8 cellular contexts compared by ENCODE assay signal in genomic region chr12:6277982-6278438, GRCh38. TPM values are rescaled to one million over a fixed set of nuclear protein-coding genes. Genes with fewer than 3 reads are reported as not detected.
DNase-seq lines count a peak whose midpoint lies in the region; ATAC-seq and TF ChIP-seq lines count a peak whose summit lies in the region.

No MANE protein-coding gene starts in this region.

- H3K36me3 ChIP-seq in BLaER1 = no peaks in the 10 kb centered on the region
- no peaks in the 10 kb centered on the region for H3K36me3 ChIP-seq in PC-9 (ENCODE audit: low read depth)
- H3K36me3 ChIP-seq in muscle layer of colon (ENCODE audit: insufficient read depth, low read length) = no peaks in the 10 kb centered on the region
- no peaks in the 10 kb centered on the region for H3K36me3 ChIP-seq in thymus (ENCODE audit: control insufficient read depth, insufficient read depth)

- 64% methylated on average over 15 of the region's 15 CpGs for WGBS in thymus

- H3K4me3 Mint-ChIP-seq in chondrocyte (ENCODE audit: unreplicated experiment) = peak overlapping the region; percentile 60

- TSS peak; percentile 67 for BruUV-seq in PC-9 (replicated peaks; lab: Mats Ljungman, UMichigan)

- ATAC-seq in GM21529 (IDR thresholded peaks at IDR 0.05; ENCODE audit: unreplicated experiment) = peak; percentile 29

- no peaks in the 10 kb centered on the region for H3K27me3 Mint-ChIP-seq in chondrocyte (ENCODE audit: low read depth)

- no peaks in the 10 kb centered on the region for H3K36me3 Mint-ChIP-seq in chondrocyte (ENCODE audit: low read depth)

- H3K27me3 ChIP-seq in BLaER1 = no peaks in the 10 kb centered on the region
- no peaks in the 10 kb centered on the region for H3K27me3 ChIP-seq in PC-9 (ENCODE audit: insufficient read depth, low read depth)
- H3K27me3 ChIP-seq in muscle layer of colon (ENCODE audit: control insufficient read depth in 1 of 2, insufficient read depth in 2 of 2, low read length in 2 of 2) = no peaks in the 10 kb centered on the region
- peaks cover 12% of the 10 kb centered on the region for H3K27me3 ChIP-seq in thymus (ENCODE audit: control insufficient read depth, insufficient read depth)

- H3K9me3 Mint-ChIP-seq in chondrocyte (ENCODE audit: low read depth) = no peaks in the 10 kb centered on the region

- H3K4me2 ChIP-seq in BLaER1 (peak overlapping the region; percentile 96), PC-9 (peak overlapping the region; percentile 96)

- intact Hi-C loops in PC-9 (cut with micrococcal nuclease; ENCODE audit: unreplicated experiment) = loop anchor here (1.0 to 10.0 kb wide), 6 partner anchors 62 to 1953 kb away; partner anchors contain the start of gene TIGAR

- H3K4me1 Mint-ChIP-seq in chondrocyte (ENCODE audit: low read depth) = peaks cover 35% of the 10 kb centered on the region

- POLR2A ChIA-PET in PC-9 (lab: Charles Lee; ENCODE audit: unreplicated experiment) = interaction anchor here (0.7 to 1.8 kb wide), 5 partner anchors 17 to 213 kb away, joined by 4 to 13 read pairs (median 9); no protein-coding TSS in a partner anchor

- peaks cover 61% of the 10 kb centered on the region for H3F3A ChIP-seq in PC-9 (ENCODE audit: insufficient read depth, low read depth)

- peaks cover 60% of the 10 kb centered on the region for H3K4me1 ChIP-seq in BLaER1
- peaks cover 85% of the 10 kb centered on the region for H3K4me1 ChIP-seq in PC-9 (replicated peaks; ENCODE audit: insufficient read depth)
- H3K4me1 ChIP-seq in muscle layer of colon (ENCODE audit: insufficient read depth, low read length) = peaks cover 40% of the 10 kb centered on the region
- H3K4me1 ChIP-seq in thymus (ENCODE audit: control insufficient read depth, insufficient read depth, low read length) = peaks cover 2% of the 10 kb centered on the region

- H3K9me3 ChIP-seq in BLaER1 (no peaks in the 10 kb centered on the region), PC-9 (ENCODE audit: insufficient read depth, low read depth) (no peaks in the 10 kb centered on the region), muscle layer of colon (ENCODE audit: low read length) (no peaks in the 10 kb centered on the region), thymus (ENCODE audit: control insufficient read depth) (no peaks in the 10 kb centered on the region)

- no peaks in the 10 kb centered on the region for H3K9me2 ChIP-seq in PC-9 (ENCODE audit: insufficient read depth)

- H3K27ac ChIP-seq in BLaER1 (peak overlapping the region; percentile 79), PC-9 (peak overlapping the region; percentile 97), muscle layer of colon (ENCODE audit: low read depth, low read length) (peak overlapping the region; percentile 81), thymus (ENCODE audit: low read depth) (peak overlapping the region; percentile 82)

- H3K4me3 ChIP-seq in BLaER1 (peak overlapping the region; percentile 70), PC-9 (peak overlapping the region; percentile 70), muscle layer of colon (ENCODE audit: low read depth in 1 of 2, low read length in 2 of 2) (peak overlapping the region; percentile 59 to 62), thymus (ENCODE audit: low read length) (peak overlapping the region; percentile 63)

- H3K79me2 ChIP-seq in PC-9 (ENCODE audit: low read depth) = no peaks in the 10 kb centered on the region

- TF ChIP-seq CTCF in PC-9 (conservative IDR thresholded peaks at IDR 0.05) (no peak), chondrocyte (IDR thresholded peaks at IDR 0.05) (no peak)

- H3K9ac ChIP-seq in BLaER1 = peak overlapping the region; percentile 78
- H3K9ac ChIP-seq in muscle layer of colon (ENCODE audit: low read length) = peak overlapping the region; percentile 74

- peak; percentile 76 to 87 for DNase-seq in PC-9
- DNase-seq in chondrocyte (ENCODE audit: low spot score) = no peak
- DNase-seq in NCI-H2171 treated with DMSO at 0.1 percent for 48 hours (lab: John Stamatoyannopoulos, UW) = no peak
- no peak for DNase-seq in T-helper 9 cell

- peak overlapping the region; percentile 57 for H3K27ac Mint-ChIP-seq in chondrocyte (ENCODE audit: unreplicated experiment)

- H2AFZ ChIP-seq in PC-9 = peak overlapping the region; percentile 66

- CTCF ChIA-PET in PC-9 (lab: Charles Lee) = interaction anchor here (0.6 to 2.9 kb wide), 8 partner anchors 28 to 211 kb away, joined by 3 to 13 read pairs (median 3); no protein-coding TSS in a partner anchor

- H4K20me1 ChIP-seq in BLaER1 = no peaks in the 10 kb centered on the region
- no peaks in the 10 kb centered on the region for H4K20me1 ChIP-seq in PC-9 (ENCODE audit: insufficient read depth)

RNA-seq across cellular contexts. Expression of gene PLEKHG6, which starts 32.5 kb away (rescaled TPM):
- total RNA-seq in PC-9 (2021) = 86.5 and 89.9 TPM in 2 replicates
- 0.21 to 0.35 TPM in 2 of 3 replicates, not detected in the other for total RNA-seq in chondrocyte
- polyA plus RNA-seq in thymus = 7.5 TPM

Comparison
In these comparisons a context has a peak if more than half of its experiments do, and no peak if none do; other contexts are left out.
1. DNase-seq: peak in PC-9 (2 of 2); none in chondrocyte (single experiment), NCI-H2171 treated with DMSO at 0.1 percent for 48 hours (single experiment) and T-helper 9 cell (single experiment).
2. RNA of gene PLEKHG6, which starts 32.5 kb away (total RNA-seq): 86.5 to 89.9 TPM in PC-9; 0.21 to 0.35 TPM in chondrocyte; every median in the first group is over 10 times any median in the second.
3. Peak in every context shown above with its lines, with median percentiles within 50 percentile points of each other: H3K27ac ChIP-seq and H3K4me3 ChIP-seq.